Comparison of ENCODE assay signal across 8 cellular contexts in genomic region chr9:76665966-76666365, GRCh38.
DNase-seq lines count a peak whose midpoint lies in the region; ATAC-seq and TF ChIP-seq lines count a peak whose summit lies in the region.
"Not testable (repeated sequence)": the region's sequence is repeated elsewhere in the genome, so short reads cannot be mapped to it uniquely, and the experiment has no call there.

No MANE protein-coding gene starts in this region.

- TF ChIP-seq RAD21 in Ishikawa (IDR thresholded peaks at IDR 0.05; ENCODE audit: low read depth): peak; percentile 63

- not testable (repeated sequence) for H4K20me1 ChIP-seq in OCI-LY1 (ENCODE audit: insufficient read depth, low read length); osteoblast (ENCODE audit: insufficient read depth, low read length)

- H3K9me3 ChIP-seq in A673 (ENCODE audit: low read depth, low read length, poor library complexity, severe bottlenecking); OCI-LY1 (ENCODE audit: low read length); osteoblast (ENCODE audit: low read depth, low read length): not testable (repeated sequence)

- H3K4me3 ChIP-seq in A673 (ENCODE audit: low read depth, low read length, poor library complexity, severe bottlenecking); OCI-LY1 (ENCODE audit: low read depth, low read length, poor library complexity, severe bottlenecking); WI38 (ENCODE audit: low read depth, low read length); choroid plexus epithelial cell (ENCODE audit: low read depth, low read length); osteoblast (ENCODE audit: insufficient read depth, low read length): not testable (repeated sequence)

- not testable (repeated sequence) for H3K4me2 ChIP-seq in OCI-LY1 (ENCODE audit: low read length); osteoblast (ENCODE audit: insufficient read depth, low read length)

- H3F3A ChIP-seq in OCI-LY1 (ENCODE audit: insufficient read depth, low read length): not testable (repeated sequence)

- not testable (repeated sequence) for H3K4me1 ChIP-seq in A673 (ENCODE audit: insufficient read depth, low read length, poor library complexity, severe bottlenecking); OCI-LY1 (ENCODE audit: insufficient read depth, low read length, severe bottlenecking)
- peaks cover 12% of the 10 kb centered on the region for H3K4me1 ChIP-seq in osteoblast (ENCODE audit: insufficient read depth, low read length)

- not testable (repeated sequence) for ATAC-seq in left cardiac atrium

- BruUV-seq in A673 (replicated peaks; lab: Mats Ljungman, UMichigan): not testable (repeated sequence)

- CTCF ChIA-PET in A673 (lab: Charles Lee): interaction anchor here (1.1 kb wide), 1 partner anchor 219 kb away, joined by 3 read pairs; no protein-coding TSS in a partner anchor

- not testable (repeated sequence) for TF ChIP-seq EP300 in Ishikawa (IDR thresholded peaks at IDR 0.05; ENCODE audit: borderline replicate concordance)

- not testable (repeated sequence) for H3K9ac ChIP-seq in OCI-LY1 (ENCODE audit: low read length)

- not testable (repeated sequence) for H3K27me3 ChIP-seq in A673 (replicated peaks; ENCODE audit: insufficient read depth, low read depth, low read length, poor library complexity); OCI-LY1 (ENCODE audit: insufficient read depth, low read length); osteoblast (ENCODE audit: insufficient read depth, low read length)

- DNase-seq in A673 (ENCODE audit: low spot score) (peak; percentile 14), ELR (ENCODE audit: low read depth) (peak; percentile 47), choroid plexus epithelial cell (ENCODE audit: low read depth) (peak; percentile 60), left cardiac atrium (peak; percentile 57)
- not testable (repeated sequence) for DNase-seq in osteoblast (ENCODE audit: insufficient read length, low spot score, missing footprints)

- not testable (repeated sequence) for H3K79me2 ChIP-seq in OCI-LY1 (ENCODE audit: insufficient read depth, low read length); osteoblast (ENCODE audit: insufficient read depth, low read length)

- TF ChIP-seq CTCF in A673 (conservative IDR thresholded peaks at IDR 0.05; ENCODE audit: low read depth, low read length) (peak; percentile 43), OCI-LY1 (IDR thresholded peaks at IDR 0.05; ENCODE audit: low read length) (peak; percentile 48), WI38 (IDR thresholded peaks at IDR 0.05; ENCODE audit: low read depth, low read length) (peak; percentile 38), choroid plexus epithelial cell (conservative IDR thresholded peaks at IDR 0.05; ENCODE audit: low read depth, low read length) (peak; percentile 56), osteoblast (IDR thresholded peaks at IDR 0.05; ENCODE audit: extremely low read depth, low read depth, low read length) (peak; percentile 47)

- not testable (repeated sequence) for H3K27ac ChIP-seq in A673 (ENCODE audit: low read depth, low read length, poor library complexity, severe bottlenecking); OCI-LY1 (ENCODE audit: low read depth, low read length, poor library complexity, severe bottlenecking); osteoblast (ENCODE audit: low read depth, low read length)

- intact Hi-C loops in A673 (cut with micrococcal nuclease; ENCODE audit: unreplicated experiment): loop anchor here (5.0 kb wide), 1 partner anchor 36 kb away; no protein-coding TSS in a partner anchor
- intact Hi-C loops in left cardiac atrium (cut with DNase I): not testable (repeated sequence)

- not testable (repeated sequence) for H3K9me2 ChIP-seq in OCI-LY1 (ENCODE audit: low read depth, low read length)

- not testable (repeated sequence) for H2AFZ ChIP-seq in OCI-LY1 (ENCODE audit: low read length); osteoblast (ENCODE audit: low read length)

- POLR2A ChIA-PET in A673 (lab: Charles Lee; ENCODE audit: low non-redundant PET): not testable (repeated sequence)

- H3K36me3 ChIP-seq in A673 (ENCODE audit: insufficient read depth, low read length, poor library complexity, severe bottlenecking); OCI-LY1 (ENCODE audit: insufficient read depth, low read length); osteoblast (ENCODE audit: insufficient read depth, low read length): not testable (repeated sequence)
